20 cellular contexts compared by ENCODE assay signal in genomic region chr3:153840487-153840886, GRCh38.
DNase-seq lines count a peak whose midpoint lies in the region; ATAC-seq and TF ChIP-seq lines count a peak whose summit lies in the region.
"Had no signal": no experiment of that assay in that cellular context is flagged by ENCODE, and none has a peak within 500 bp of the region (broad histone marks: within the 10 kb centered on the region; RNA-seq: fewer than 3 reads in every experiment).

No MANE protein-coding gene starts in this region.

- TF ChIP-seq CTCF in mammary epithelial cell (conservative IDR thresholded peaks at IDR 0.05 in 1 of 2, IDR thresholded peaks at IDR 0.05 in 1 of 2; ENCODE audit: extremely low read depth in 1 of 2, insufficient read depth in 1 of 2, low read depth in 1 of 2, low read length in 2 of 2) (no peak), MCF 10A (IDR thresholded peaks at IDR 0.05; ENCODE audit: unreplicated experiment) (no peak), PC-3 (conservative IDR thresholded peaks at IDR 0.05; ENCODE audit: low read depth, low read length) (no peak), OCI-LY7 (conservative IDR thresholded peaks at IDR 0.05; ENCODE audit: low read length) (no peak), Calu3 (IDR thresholded peaks at IDR 0.05; ENCODE audit: unreplicated experiment) (no peak)

- CTCF ChIA-PET in mammary epithelial cell (lab: Charles Lee; ENCODE audit: low non-redundant PET) (no interaction called here), MCF 10A (lab: Yijun Ruan, JAX) (no interaction called here), PC-3 (lab: Charles Lee) (no interaction called here), OCI-LY7 (lab: Charles Lee; ENCODE audit: unreplicated experiment) (no interaction called here), Calu3 (lab: Charles Lee) (no interaction called here)

- no peak overlapping the region for H3K4me3 Mint-ChIP-seq in MCF 10A (ENCODE audit: unreplicated experiment)
- no peak overlapping the region for H3K4me3 Mint-ChIP-seq in Calu3 (ENCODE audit: low read depth, unreplicated experiment)
- H3K4me3 Mint-ChIP-seq in stimulated activated naive B cell treated with anti-CD40 and anti-IgM and Interleukin-4, amounts not matched to agents 10 μg/mL and 1 μg/mL and 100 μg/mL, for 72 hours = no peak overlapping the region
- H3K4me3 Mint-ChIP-seq: CD14-positive monocyte; CD4-positive, alpha-beta memory T cell; CD4-positive, CD25-positive, alpha-beta regulatory T cell; CD8-positive, alpha-beta memory T cell had no signal

- no peaks in the 10 kb centered on the region for H3F3A ChIP-seq in PC-3 (ENCODE audit: low read length, unreplicated experiment)

- DNase-seq in mammary epithelial cell (no peak), MCF 10A (ENCODE audit: unreplicated experiment) (no peak), LHCN-M2 (ENCODE audit: low read depth) (peak; percentile 23), PC-3 (peak; percentile 43), iris pigment epithelial cell (ENCODE audit: low read depth) (peak; percentile 8), OCI-LY7 (ENCODE audit: low spot score) (no peak), Calu3 (no peak)
- no peak for DNase-seq in stimulated activated naive B cell treated with anti-CD40 and anti-IgM and Interleukin-4, amounts not matched to agents 10 μg/mL and 1 μg/mL and 100 μg/mL, for 72 hours
- DNase-seq: 8988T; ACHN; BE2C; C1 segment of cervical spinal cord; CD4-positive, alpha-beta memory T cell; CD4-positive, CD25-positive, alpha-beta regulatory T cell; CD8-positive, alpha-beta memory T cell; COR-L47; DMS79 treated with DMSO at 0.1 percent for 48 hours; GF-D8 had no signal

- H3K9me3 Mint-ChIP-seq in MCF 10A (ENCODE audit: unreplicated experiment) = no peaks in the 10 kb centered on the region
- no peaks in the 10 kb centered on the region for H3K9me3 Mint-ChIP-seq in Calu3 (ENCODE audit: low read depth, unreplicated experiment)
- H3K9me3 Mint-ChIP-seq in stimulated activated naive B cell treated with anti-CD40 and anti-IgM and Interleukin-4, amounts not matched to agents 10 μg/mL and 1 μg/mL and 100 μg/mL, for 72 hours = peaks cover 3 to 6% of the 10 kb centered on the region in 2 donors

- ATAC-seq in PC-3 = peak; percentile 75
- no peak for ATAC-seq in stimulated activated naive B cell treated with anti-CD40 and anti-IgM and Interleukin-4, amounts not matched to agents 10 μg/mL and 1 μg/mL and 100 μg/mL, for 72 hours (replicated peaks)

- in situ Hi-C loops in mammary epithelial cell (cut with MboI; ENCODE audit: low sequenced_read_pairs in 2 of 2) = no loop called here

- H3K9me3 ChIP-seq in mammary epithelial cell (replicated peaks; ENCODE audit: insufficient read depth, low read length) = no peaks in the 10 kb centered on the region
- H3K9me3 ChIP-seq in PC-3 (ENCODE audit: low read length) = no peaks in the 10 kb centered on the region
- H3K9me3 ChIP-seq in OCI-LY7 (ENCODE audit: low read length) = no peaks in the 10 kb centered on the region
- H3K9me3 ChIP-seq: BE2C, BLaER1 had no signal

- H3K4me1 ChIP-seq in mammary epithelial cell (ENCODE audit: insufficient read depth, low read length) = no peaks in the 10 kb centered on the region
- no peaks in the 10 kb centered on the region for H3K4me1 ChIP-seq in PC-3 (ENCODE audit: insufficient read depth, low read length)
- H3K4me1 ChIP-seq in OCI-LY7 (ENCODE audit: insufficient read depth, low read length, poor library complexity, severe bottlenecking) = no peaks in the 10 kb centered on the region
- H3K4me1 ChIP-seq: BE2C, BLaER1 had no signal

- H3K4me2 ChIP-seq in mammary epithelial cell (ENCODE audit: insufficient read depth, low read depth, low read length) (no peak overlapping the region), PC-3 (ENCODE audit: low read length) (no peak overlapping the region), OCI-LY7 (ENCODE audit: low read length) (no peak overlapping the region)
- H3K4me2 ChIP-seq: BLaER1 had no signal

- no peaks in the 10 kb centered on the region for H3K9me2 ChIP-seq in PC-3 (replicated peaks; ENCODE audit: low read length)
- H3K9me2 ChIP-seq in OCI-LY7 (ENCODE audit: insufficient read depth, low read length) = no peaks in the 10 kb centered on the region

- H3K36me3 Mint-ChIP-seq in MCF 10A (ENCODE audit: insufficient read depth, unreplicated experiment) (no peaks in the 10 kb centered on the region), Calu3 (ENCODE audit: insufficient read depth, unreplicated experiment) (no peaks in the 10 kb centered on the region)
- no peaks in the 10 kb centered on the region for H3K36me3 Mint-ChIP-seq in stimulated activated naive B cell treated with anti-CD40 and anti-IgM and Interleukin-4, amounts not matched to agents 10 μg/mL and 1 μg/mL and 100 μg/mL, for 72 hours
- H3K36me3 Mint-ChIP-seq: CD14-positive monocyte; CD4-positive, alpha-beta memory T cell; CD4-positive, CD25-positive, alpha-beta regulatory T cell had no signal

- WGBS in mammary epithelial cell (ENCODE audit: low coverage, missing lambda C conversion rate) = 93% methylated on average over 1 of the region's 1 CpG

- no peak overlapping the region for H3K27ac Mint-ChIP-seq in MCF 10A (ENCODE audit: low read depth, unreplicated experiment)
- no peak overlapping the region for H3K27ac Mint-ChIP-seq in Calu3 (ENCODE audit: unreplicated experiment)
- no peak overlapping the region for H3K27ac Mint-ChIP-seq in stimulated activated naive B cell treated with anti-CD40 and anti-IgM and Interleukin-4, amounts not matched to agents 10 μg/mL and 1 μg/mL and 100 μg/mL, for 72 hours
- H3K27ac Mint-ChIP-seq: CD14-positive monocyte; CD4-positive, alpha-beta memory T cell; CD4-positive, CD25-positive, alpha-beta regulatory T cell had no signal

- H4K20me1 ChIP-seq in mammary epithelial cell (ENCODE audit: insufficient read depth, low read length) (no peaks in the 10 kb centered on the region), PC-3 (ENCODE audit: low read length) (no peaks in the 10 kb centered on the region), OCI-LY7 (ENCODE audit: insufficient read depth, low read length) (no peaks in the 10 kb centered on the region)
- H4K20me1 ChIP-seq: BLaER1 had no signal

- dilution Hi-C loops in mammary epithelial cell (cut with HindIII; ENCODE audit: low sequenced_read_pairs) = no loop called here

- H3K27me3 Mint-ChIP-seq in MCF 10A (ENCODE audit: insufficient read depth, unreplicated experiment) (no peaks in the 10 kb centered on the region), Calu3 (ENCODE audit: unreplicated experiment) (no peaks in the 10 kb centered on the region)
- H3K27me3 Mint-ChIP-seq in stimulated activated naive B cell treated with anti-CD40 and anti-IgM and Interleukin-4, amounts not matched to agents 10 μg/mL and 1 μg/mL and 100 μg/mL, for 72 hours = no peaks in the 10 kb centered on the region

- H3K27ac ChIP-seq in mammary epithelial cell (ENCODE audit: insufficient read depth, low read depth, low read length) (no peak overlapping the region), PC-3 (ENCODE audit: low read length) (no peak overlapping the region), OCI-LY7 (ENCODE audit: low read depth, low read length, poor library complexity, severe bottlenecking) (no peak overlapping the region)
- H3K27ac ChIP-seq: BLaER1 had no signal

- H3K36me3 ChIP-seq in mammary epithelial cell (ENCODE audit: insufficient read depth, low read length) (no peaks in the 10 kb centered on the region), PC-3 (ENCODE audit: low read depth, low read length) (no peaks in the 10 kb centered on the region), OCI-LY7 (ENCODE audit: insufficient read depth, low read length) (no peaks in the 10 kb centered on the region)
- H3K36me3 ChIP-seq: BE2C, BLaER1 had no signal

- POLR2A ChIA-PET in MCF 10A (lab: Yijun Ruan, JAX) (no interaction called here), PC-3 (lab: Charles Lee; ENCODE audit: unreplicated experiment) (no interaction called here), OCI-LY7 (lab: Charles Lee) (interaction anchor here (0.6 kb wide), 1 partner anchor 408 kb away, joined by 3 read pairs; no protein-coding TSS in a partner anchor)

- H3K9ac ChIP-seq in mammary epithelial cell (ENCODE audit: insufficient read depth, low read length) (no peak overlapping the region), PC-3 (ENCODE audit: low read length) (no peak overlapping the region)
- H3K9ac ChIP-seq: BLaER1 had no signal

- intact Hi-C loops in mammary epithelial cell (cut with micrococcal nuclease) = no loop called here
- intact Hi-C loops in MCF 10A (cut with micrococcal nuclease) = no loop called here
- intact Hi-C loops in PC-3 (cut with micrococcal nuclease) = no loop called here
- intact Hi-C loops in OCI-LY7 (cut with micrococcal nuclease; ENCODE audit: unreplicated experiment) = no loop called here
- intact Hi-C loops in Calu3 (cut with micrococcal nuclease; ENCODE audit: unreplicated experiment) = no loop called here

- no peak overlapping the region for H3K4me3 ChIP-seq in mammary epithelial cell (replicated peaks in 1 of 3; ENCODE audit: insufficient read depth in 1 of 3, low read depth in 2 of 3, low read length in 3 of 3)
- H3K4me3 ChIP-seq in PC-3 (ENCODE audit: low read length) = no peak overlapping the region
- H3K4me3 ChIP-seq in OCI-LY7 (ENCODE audit: low read depth, low read length, poor library complexity, severe bottlenecking) = no peak overlapping the region
- H3K4me3 ChIP-seq: BLaER1 had no signal

- H2AFZ ChIP-seq in mammary epithelial cell (ENCODE audit: low read depth, low read length) (peak overlapping the region; percentile 13), PC-3 (ENCODE audit: low read length) (no peak overlapping the region), OCI-LY7 (ENCODE audit: low read length) (no peak overlapping the region)

- H3K4me1 Mint-ChIP-seq in MCF 10A (ENCODE audit: insufficient read depth, unreplicated experiment) (no peaks in the 10 kb centered on the region), Calu3 (ENCODE audit: low read depth, unreplicated experiment) (no peaks in the 10 kb centered on the region)
- H3K4me1 Mint-ChIP-seq in stimulated activated naive B cell treated with anti-CD40 and anti-IgM and Interleukin-4, amounts not matched to agents 10 μg/mL and 1 μg/mL and 100 μg/mL, for 72 hours = no peaks in the 10 kb centered on the region
- H3K4me1 Mint-ChIP-seq: CD14-positive monocyte; CD4-positive, alpha-beta memory T cell; CD4-positive, CD25-positive, alpha-beta regulatory T cell; CD8-positive, alpha-beta memory T cell had no signal

- BruUV-seq in mammary epithelial cell (replicated peaks; lab: Mats Ljungman, UMichigan) (no TSS peak), MCF 10A (replicated peaks; lab: Mats Ljungman, UMichigan) (no TSS peak), PC-3 (replicated peaks; lab: Mats Ljungman, UMichigan) (no TSS peak), OCI-LY7 (replicated peaks; lab: Mats Ljungman, UMichigan) (no TSS peak), Calu3 (replicated peaks; lab: Mats Ljungman, UMichigan) (no TSS peak)

- H3K79me2 ChIP-seq in mammary epithelial cell (ENCODE audit: insufficient read depth, low read length) (no peaks in the 10 kb centered on the region), PC-3 (ENCODE audit: low read length) (no peaks in the 10 kb centered on the region), OCI-LY7 (ENCODE audit: insufficient read depth, low read depth, low read length) (no peaks in the 10 kb centered on the region)

- no peaks in the 10 kb centered on the region for H3K27me3 ChIP-seq in mammary epithelial cell (ENCODE audit: insufficient read depth, low read length)
- no peaks in the 10 kb centered on the region for H3K27me3 ChIP-seq in PC-3 (ENCODE audit: low read length)
- H3K27me3 ChIP-seq: BE2C, BLaER1 had no signal

Comparison
In these comparisons a context has a peak if more than half of its experiments do, and no peak if none do; other contexts are left out.
1. DNase-seq: peak in LHCN-M2 (single experiment), PC-3 (single experiment) and iris pigment epithelial cell (single experiment); none in mammary epithelial cell (single experiment), MCF 10A (single experiment), OCI-LY7 (single experiment), Calu3 (single experiment) and stimulated activated naive B cell treated with anti-CD40 and anti-IgM and Interleukin-4, amounts not matched to agents 10 μg/mL and 1 μg/mL and 100 μg/mL, for 72 hours (single experiment).